1 cellular context compared by ENCODE assay signal in genomic region chr6:116954938-116955337, GRCh38.
TF ChIP-seq lines count a peak whose summit lies in the region.

No MANE protein-coding gene starts in this region.

TF ChIP-seq in HepG2, 621 proteins besides CTCF, POLR2A, EP300 and RAD21 (continues in another document):
- TF ChIP-seq NR0B2 (CRISPR knock-in tag; IDR thresholded peaks at IDR 0.05) = no peak
- TF ChIP-seq, protein P1, sequence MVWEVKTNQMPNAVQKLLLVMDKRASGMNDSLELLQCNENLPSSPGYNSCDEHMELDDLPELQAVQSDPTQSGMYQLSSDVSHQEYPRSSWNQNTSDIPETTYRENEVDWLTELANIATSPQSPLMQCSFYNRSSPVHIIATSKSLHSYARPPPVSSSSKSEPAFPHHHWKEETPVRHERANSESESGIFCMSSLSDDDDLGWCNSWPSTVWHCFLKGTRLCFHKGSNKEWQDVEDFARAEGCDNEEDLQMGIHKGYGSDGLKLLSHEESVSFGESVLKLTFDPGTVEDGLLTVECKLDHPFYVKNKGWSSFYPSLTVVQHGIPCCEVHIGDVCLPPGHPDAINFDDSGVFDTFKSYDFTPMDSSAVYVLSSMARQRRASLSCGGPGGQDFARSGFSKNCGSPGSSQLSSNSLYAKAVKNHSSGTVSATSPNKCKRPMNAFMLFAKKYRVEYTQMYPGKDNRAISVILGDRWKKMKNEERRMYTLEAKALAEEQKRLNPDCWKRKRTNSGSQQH (CRISPR knock-in tag; IDR thresholded peaks at IDR 0.05; ENCODE audit: low read depth) = no peak
- TF ChIP-seq KLF16 (CRISPR knock-in tag; IDR thresholded peaks at IDR 0.05) = no peak
- no peak for TF ChIP-seq PTBP1 (IDR thresholded peaks at IDR 0.05; ENCODE audit: low read depth, low read length, poor library complexity, severe bottlenecking)
- TF ChIP-seq ZNF33B (CRISPR knock-in tag; IDR thresholded peaks at IDR 0.05) = no peak
- no peak for TF ChIP-seq GMEB2 (CRISPR knock-in tag; IDR thresholded peaks at IDR 0.05; ENCODE audit: low read depth)
- TF ChIP-seq ZBTB40 (IDR thresholded peaks at IDR 0.05) = no peak
- TF ChIP-seq ZBTB40 (CRISPR knock-in tag; IDR thresholded peaks at IDR 0.05) = no peak
- peak; percentile 81 for TF ChIP-seq ISL2 (CRISPR knock-in tag; IDR thresholded peaks at IDR 0.05)
- TF ChIP-seq, protein P2, sequence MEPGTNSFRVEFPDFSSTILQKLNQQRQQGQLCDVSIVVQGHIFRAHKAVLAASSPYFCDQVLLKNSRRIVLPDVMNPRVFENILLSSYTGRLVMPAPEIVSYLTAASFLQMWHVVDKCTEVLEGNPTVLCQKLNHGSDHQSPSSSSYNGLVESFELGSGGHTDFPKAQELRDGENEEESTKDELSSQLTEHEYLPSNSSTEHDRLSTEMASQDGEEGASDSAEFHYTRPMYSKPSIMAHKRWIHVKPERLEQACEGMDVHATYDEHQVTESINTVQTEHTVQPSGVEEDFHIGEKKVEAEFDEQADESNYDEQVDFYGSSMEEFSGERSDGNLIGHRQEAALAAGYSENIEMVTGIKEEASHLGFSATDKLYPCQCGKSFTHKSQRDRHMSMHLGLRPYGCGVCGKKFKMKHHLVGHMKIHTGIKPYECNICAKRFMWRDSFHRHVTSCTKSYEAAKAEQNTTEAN (CRISPR knock-in tag; conservative IDR thresholded peaks at IDR 0.05) = no peak
- TF ChIP-seq, protein P3, sequence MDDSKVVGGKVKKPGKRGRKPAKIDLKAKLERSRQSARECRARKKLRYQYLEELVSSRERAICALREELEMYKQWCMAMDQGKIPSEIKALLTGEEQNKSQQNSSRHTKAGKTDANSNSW (CRISPR knock-in tag; IDR thresholded peaks at IDR 0.05; ENCODE audit: borderline replicate concordance) = no peak
- no peak for TF ChIP-seq KDM2A (CRISPR knock-in tag; IDR thresholded peaks at IDR 0.05; ENCODE audit: borderline replicate concordance, low read depth)
- no peak for TF ChIP-seq ZNF225 (CRISPR knock-in tag; IDR thresholded peaks at IDR 0.05)
- TF ChIP-seq YEATS4 (CRISPR knock-in tag; IDR thresholded peaks at IDR 0.05; ENCODE audit: borderline replicate concordance) = 0 out of 2 replicates have a peak, but pooled peaks have one; percentile 23
- no peak for TF ChIP-seq IRF1 (CRISPR knock-in tag; IDR thresholded peaks at IDR 0.05; ENCODE audit: low read depth)
- TF ChIP-seq FOXA3 (CRISPR knock-in tag; IDR thresholded peaks at IDR 0.05) = peak; percentile 86
- TF ChIP-seq CBFB (CRISPR knock-in tag; IDR thresholded peaks at IDR 0.05) = no peak
- TF ChIP-seq SOX13 (IDR thresholded peaks at IDR 0.05) = no peak
- peak in 1 of 2 experiments; percentile 73; a peak in 2 of 4 replicates for TF ChIP-seq SOX13 (CRISPR knock-in tag; conservative IDR thresholded peaks at IDR 0.05 in 1 of 2, IDR thresholded peaks at IDR 0.05 in 1 of 2)
- no peak for TF ChIP-seq ZBTB21 (CRISPR knock-in tag; IDR thresholded peaks at IDR 0.05)
- no peak for TF ChIP-seq ZNF446 (CRISPR knock-in tag; IDR thresholded peaks at IDR 0.05)
- TF ChIP-seq, protein P4, sequence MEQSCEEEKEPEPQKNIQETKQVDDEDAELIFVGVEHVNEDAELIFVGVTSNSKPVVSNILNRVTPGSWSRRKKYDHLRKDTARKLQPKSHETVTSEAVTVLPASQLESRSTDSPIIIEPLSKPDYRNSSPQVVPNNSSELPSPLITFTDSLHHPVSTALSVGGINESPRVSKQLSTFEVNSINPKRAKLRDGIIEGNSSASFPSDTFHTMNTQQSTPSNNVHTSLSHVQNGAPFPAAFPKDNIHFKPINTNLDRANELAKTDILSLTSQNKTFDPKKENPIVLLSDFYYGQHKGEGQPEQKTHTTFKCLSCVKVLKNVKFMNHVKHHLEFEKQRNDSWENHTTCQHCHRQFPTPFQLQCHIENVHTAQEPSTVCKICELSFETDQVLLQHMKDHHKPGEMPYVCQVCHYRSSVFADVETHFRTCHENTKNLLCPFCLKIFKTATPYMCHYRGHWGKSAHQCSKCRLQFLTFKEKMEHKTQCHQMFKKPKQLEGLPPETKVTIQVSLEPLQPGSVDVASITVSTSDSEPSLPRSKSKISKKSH (CRISPR knock-in tag; IDR thresholded peaks at IDR 0.05; ENCODE audit: borderline replicate concordance) = no peak
- no peak for TF ChIP-seq ZNF775 (CRISPR knock-in tag; IDR thresholded peaks at IDR 0.05; ENCODE audit: borderline replicate concordance)
- no peak for TF ChIP-seq KAT7 (CRISPR knock-in tag; IDR thresholded peaks at IDR 0.05; ENCODE audit: borderline replicate concordance)
- TF ChIP-seq, protein P5, sequence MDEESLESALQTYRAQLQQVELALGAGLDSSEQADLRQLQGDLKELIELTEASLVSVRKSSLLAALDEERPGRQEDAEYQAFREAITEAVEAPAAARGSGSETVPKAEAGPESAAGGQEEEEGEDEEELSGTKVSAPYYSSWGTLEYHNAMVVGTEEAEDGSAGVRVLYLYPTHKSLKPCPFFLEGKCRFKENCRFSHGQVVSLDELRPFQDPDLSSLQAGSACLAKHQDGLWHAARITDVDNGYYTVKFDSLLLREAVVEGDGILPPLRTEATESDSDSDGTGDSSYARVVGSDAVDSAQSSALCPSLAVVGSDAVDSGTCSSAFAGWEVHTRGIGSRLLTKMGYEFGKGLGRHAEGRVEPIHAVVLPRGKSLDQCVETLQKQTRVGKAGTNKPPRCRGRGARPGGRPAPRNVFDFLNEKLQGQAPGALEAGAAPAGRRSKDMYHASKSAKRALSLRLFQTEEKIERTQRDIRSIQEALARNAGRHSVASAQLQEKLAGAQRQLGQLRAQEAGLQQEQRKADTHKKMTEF (CRISPR knock-in tag; IDR thresholded peaks at IDR 0.05) = peak; percentile 40; the same call in 1 of the 2 replicates
- TF ChIP-seq ZNF24 (IDR thresholded peaks at IDR 0.05) = no peak
- no peak for TF ChIP-seq ZNF589 (CRISPR knock-in tag; conservative IDR thresholded peaks at IDR 0.05)
- no peak for TF ChIP-seq SRSF9 (IDR thresholded peaks at IDR 0.05; ENCODE audit: borderline replicate concordance, insufficient read depth, low read depth, low read length, poor library complexity, severe bottlenecking)
- TF ChIP-seq, protein P6, sequence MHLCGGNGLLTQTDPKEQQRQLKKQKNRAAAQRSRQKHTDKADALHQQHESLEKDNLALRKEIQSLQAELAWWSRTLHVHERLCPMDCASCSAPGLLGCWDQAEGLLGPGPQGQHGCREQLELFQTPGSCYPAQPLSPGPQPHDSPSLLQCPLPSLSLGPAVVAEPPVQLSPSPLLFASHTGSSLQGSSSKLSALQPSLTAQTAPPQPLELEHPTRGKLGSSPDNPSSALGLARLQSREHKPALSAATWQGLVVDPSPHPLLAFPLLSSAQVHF (CRISPR knock-in tag; IDR thresholded peaks at IDR 0.05) = no peak
- no peak for TF ChIP-seq HNF4A (CRISPR knock-in tag; IDR thresholded peaks at IDR 0.05)
- peak; percentile 22 for TF ChIP-seq ASH2L (IDR thresholded peaks at IDR 0.05; ENCODE audit: insufficient read length, low read depth, low read length)
- TF ChIP-seq ZNF761 (CRISPR knock-in tag; conservative IDR thresholded peaks at IDR 0.05) = no peak
- no peak for TF ChIP-seq ZNF264 (CRISPR knock-in tag; IDR thresholded peaks at IDR 0.05)
- no peak for TF ChIP-seq ZNF160 (CRISPR knock-in tag; IDR thresholded peaks at IDR 0.05)
- no peak for TF ChIP-seq KDM5A (IDR thresholded peaks at IDR 0.05; ENCODE audit: borderline replicate concordance, low read length)
- TF ChIP-seq CREB1 (IDR thresholded peaks at IDR 0.05) = no peak
- 0 out of 2 replicates have a peak, but pooled peaks have one; percentile 35 for TF ChIP-seq CREB1 (CRISPR knock-in tag; IDR thresholded peaks at IDR 0.05)
- TF ChIP-seq MIER2 (CRISPR knock-in tag; IDR thresholded peaks at IDR 0.05) = no peak
- peak; percentile 31; the same call in 1 of the 2 replicates for TF ChIP-seq ZNF503 (CRISPR knock-in tag; IDR thresholded peaks at IDR 0.05)
- TF ChIP-seq SOX5 (CRISPR knock-in tag; IDR thresholded peaks at IDR 0.05; ENCODE audit: borderline replicate concordance) = peak; percentile 54; the same call in 1 of the 2 replicates
- peak; percentile 45; the same call in 1 of the 2 replicates for TF ChIP-seq POGZ (CRISPR knock-in tag; IDR thresholded peaks at IDR 0.05)
